In genomic region chr10:80534646-80535045, GRCh38 we compare ENCODE assay signal across 3 cellular contexts. TPM values are rescaled to one million over a fixed set of nuclear protein-coding genes. Genes with fewer than 3 reads are reported as not detected.
"Had no signal": no experiment of that assay in that cellular context is flagged by ENCODE, and none has a peak within 500 bp of the region (broad histone marks: within the 10 kb centered on the region; RNA-seq: fewer than 3 reads in every experiment).

No MANE protein-coding gene starts in this region.

RNA-seq across cellular contexts. Expression of gene SH2D4B, which starts 3.1 kb away (rescaled TPM):
- total RNA-seq: activated B cell treated with CpG ODN at 0.5 μM for 24 hours, ascending aorta, cardiac muscle cell had no signal
- polyA plus RNA-seq: cardiac muscle cell had no signal
